10 cellular contexts compared by ENCODE assay signal in the genomic region with DNA sequence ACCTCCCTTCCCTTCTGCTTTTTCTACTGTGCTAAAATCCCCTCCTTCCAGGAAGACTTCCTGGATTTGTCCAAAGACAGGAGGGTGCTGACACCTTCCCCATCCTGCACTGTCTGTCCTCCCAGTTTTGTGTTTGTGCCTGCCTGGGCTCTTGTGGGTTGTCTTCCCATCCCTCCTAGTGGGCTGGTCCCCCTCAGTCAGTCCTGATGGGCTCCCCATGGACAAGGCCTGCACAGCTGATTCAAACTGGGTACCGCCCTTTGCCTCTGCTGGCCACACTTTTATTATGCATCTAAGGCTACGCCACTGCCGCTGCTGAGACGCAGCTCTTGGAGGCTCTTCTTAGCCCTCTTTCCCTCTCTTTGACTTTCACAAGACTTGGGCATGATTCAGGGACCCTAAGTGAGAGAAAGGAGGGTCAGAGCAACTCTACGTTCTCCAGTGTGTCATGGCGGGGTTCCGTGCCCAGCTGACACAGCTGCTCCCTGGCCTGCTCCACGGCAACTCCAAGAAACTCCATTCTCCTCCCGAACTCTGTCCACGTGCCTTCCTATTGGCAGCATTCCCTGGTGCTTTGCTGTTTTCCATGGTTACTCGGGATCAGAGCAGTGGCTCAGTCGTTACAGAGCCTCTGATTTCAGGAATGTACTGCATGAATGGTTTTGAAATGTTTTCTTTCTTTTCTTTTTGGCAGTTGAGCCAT. TPM values are rescaled to one million over a fixed set of nuclear protein-coding genes. Genes with fewer than 3 reads are reported as not detected.
DNase-seq lines count a peak whose midpoint lies in the region; TF ChIP-seq lines count a peak whose summit lies in the region.
"Had no signal": no experiment of that assay in that cellular context is flagged by ENCODE, and none has a peak within 500 bp of the region (broad histone marks: within the 10 kb centered on the region; RNA-seq: fewer than 3 reads in every experiment).

No MANE protein-coding gene starts in this region.

- TF ChIP-seq POLR2A in sigmoid colon (IDR thresholded peaks at IDR 0.05) = no peak

- intact Hi-C loops in sigmoid colon (cut with DNase I) = loop anchor here (5.0 to 10.0 kb wide), 2 partner anchors 211 to 614 kb away; no protein-coding TSS in a partner anchor

- H3K4me3 ChIP-seq in choroid plexus epithelial cell (ENCODE audit: low read depth, low read length) (no peak overlapping the region), sigmoid colon (no peak overlapping the region)

- TF ChIP-seq EP300 in sigmoid colon (IDR thresholded peaks at IDR 0.05) = no peak

- H3K9me3 ChIP-seq in sigmoid colon = no peaks in the 10 kb centered on the region

- DNase-seq in EH (ENCODE audit: low read depth) = peak; percentile 59
- peak; percentile 53 for DNase-seq in choroid plexus epithelial cell (ENCODE audit: low read depth)
- peak; percentile 68 for DNase-seq in inferior parietal cortex (ENCODE audit: extremely low spot score)
- DNase-seq in sigmoid colon = peak; percentile 87
- DNase-seq in NCI-H226 = no peak
- no peak for DNase-seq in activated CD4-positive, alpha-beta T cell treated with anti-CD3 and anti-CD28 coated beads for 1 hour
- no peak for DNase-seq in NCI-H2196 treated with DMSO at 0.1 percent for 48 hours (lab: John Stamatoyannopoulos, UW; ENCODE audit: unreplicated experiment)
- DNase-seq in NCI-H2107 (lab: John Stamatoyannopoulos, UW) = no peak
- DNase-seq: activated gamma-delta T cell treated with Interleukin-2 at 50 U/mL for 16 hours, NCI-H2227 treated with DMSO at 0.1 percent for 48 hours had no signal

- 73 to 76% methylated on average over 12 of the region's 12 CpGs for WGBS in sigmoid colon, 2 donors

- H3K36me3 ChIP-seq in sigmoid colon = no peaks in the 10 kb centered on the region

- H3K27me3 ChIP-seq in sigmoid colon = no peaks in the 10 kb centered on the region

- peak overlapping the region; percentile 13 to 39 (median 24) for H3K27ac ChIP-seq in sigmoid colon

- TF ChIP-seq CTCF in choroid plexus epithelial cell (conservative IDR thresholded peaks at IDR 0.05; ENCODE audit: low read depth, low read length) = no peak
- no peak for TF ChIP-seq CTCF in sigmoid colon (IDR thresholded peaks at IDR 0.05)

- H3K4me1 ChIP-seq in sigmoid colon = peaks cover 0 to 15% (median 0%) of the 10 kb centered on the region in 4 donors

RNA-seq across cellular contexts. Expression of gene KRT85, which starts 3.8 kb away (rescaled TPM):
- total RNA-seq in sigmoid colon = not detected
- polyA plus RNA-seq in sigmoid colon = not detected

RNA-seq across cellular contexts. Expression of gene KRT84, which starts 14.4 kb away (rescaled TPM):
- total RNA-seq in sigmoid colon = not detected
- polyA plus RNA-seq in sigmoid colon = not detected

RNA-seq across cellular contexts. Expression of gene KRT82, which starts 35.1 kb away (rescaled TPM):
- total RNA-seq in sigmoid colon = not detected
- under 1 TPM in 1 of 3 donors, not detected in 2; 0.03 TPM for polyA plus RNA-seq in sigmoid colon

RNA-seq across cellular contexts. Expression of gene KRT83, which starts 49.9 kb away (rescaled TPM):
- total RNA-seq in sigmoid colon = not detected
- polyA plus RNA-seq in sigmoid colon = not detected

Comparison
In these comparisons a context has a peak if more than half of its experiments do, and no peak if none do; other contexts are left out.
1. DNase-seq: peak in EH (single experiment), choroid plexus epithelial cell (single experiment), inferior parietal cortex (single experiment) and sigmoid colon (single experiment); none in NCI-H226 (single experiment), activated CD4-positive, alpha-beta T cell treated with anti-CD3 and anti-CD28 coated beads for 1 hour (single experiment), NCI-H2196 treated with DMSO at 0.1 percent for 48 hours (single experiment) and NCI-H2107 (single experiment).